Comparison of ENCODE assay signal across 1 cellular context in the genomic region with DNA sequence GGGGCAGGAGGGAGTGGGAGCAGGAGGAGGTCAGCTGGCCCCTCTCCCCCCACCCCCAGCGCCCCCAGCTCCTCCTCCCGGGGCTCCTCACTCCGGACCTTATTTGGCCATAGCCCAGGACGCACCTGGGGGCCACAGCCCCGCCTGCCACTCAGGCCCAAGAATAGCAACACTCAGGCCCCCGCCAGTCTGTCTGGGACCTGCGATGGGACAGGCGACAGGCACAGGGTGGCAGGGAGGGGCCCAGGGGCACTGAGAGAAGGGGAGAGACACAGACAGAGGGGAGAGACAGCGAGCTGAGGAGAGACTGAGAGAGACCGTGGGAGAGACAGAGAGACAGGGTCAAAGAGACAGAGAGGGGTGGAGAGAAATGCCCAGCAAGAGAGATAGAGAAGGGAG.
TF ChIP-seq lines count a peak whose summit lies in the region.

No MANE protein-coding gene starts in this region.

TF ChIP-seq in K562, 482 proteins besides CTCF, POLR2A, EP300 and RAD21:
- TF ChIP-seq ZNF444 (CRISPR knock-in tag; IDR thresholded peaks at IDR 0.05) (no peak), ZFP1 (CRISPR knock-in tag; IDR thresholded peaks at IDR 0.05) (no peak), ZNF12 (CRISPR knock-in tag; IDR thresholded peaks at IDR 0.05) (no peak), KLF10 (CRISPR knock-in tag; IDR thresholded peaks at IDR 0.05) (no peak), ZNF212 (CRISPR knock-in tag; IDR thresholded peaks at IDR 0.05) (no peak), ZFP36 (IDR thresholded peaks at IDR 0.05; ENCODE audit: low read depth, low read length, partially characterized antibody) (no peak), RBM25 (IDR thresholded peaks at IDR 0.05; ENCODE audit: low read depth, low read length, severe bottlenecking) (no peak), RHOXF2B (CRISPR knock-in tag; conservative IDR thresholded peaks at IDR 0.05) (no peak)
- TF ChIP-seq, protein P1, sequence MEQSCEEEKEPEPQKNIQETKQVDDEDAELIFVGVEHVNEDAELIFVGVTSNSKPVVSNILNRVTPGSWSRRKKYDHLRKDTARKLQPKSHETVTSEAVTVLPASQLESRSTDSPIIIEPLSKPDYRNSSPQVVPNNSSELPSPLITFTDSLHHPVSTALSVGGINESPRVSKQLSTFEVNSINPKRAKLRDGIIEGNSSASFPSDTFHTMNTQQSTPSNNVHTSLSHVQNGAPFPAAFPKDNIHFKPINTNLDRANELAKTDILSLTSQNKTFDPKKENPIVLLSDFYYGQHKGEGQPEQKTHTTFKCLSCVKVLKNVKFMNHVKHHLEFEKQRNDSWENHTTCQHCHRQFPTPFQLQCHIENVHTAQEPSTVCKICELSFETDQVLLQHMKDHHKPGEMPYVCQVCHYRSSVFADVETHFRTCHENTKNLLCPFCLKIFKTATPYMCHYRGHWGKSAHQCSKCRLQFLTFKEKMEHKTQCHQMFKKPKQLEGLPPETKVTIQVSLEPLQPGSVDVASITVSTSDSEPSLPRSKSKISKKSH (CRISPR knock-in tag; IDR thresholded peaks at IDR 0.05), result no peak
